In genomic region chr10:126908225-126908624, GRCh38 we compare ENCODE assay signal across 1 cellular context.
TF ChIP-seq lines count a peak whose summit lies in the region.

No MANE protein-coding gene starts in this region.

TF ChIP-seq in GM23338, 12 proteins besides CTCF, POLR2A, EP300 and RAD21:
- TF ChIP-seq EZH2 (IDR thresholded peaks at IDR 0.05; ENCODE audit: low read depth, unreplicated experiment) (no peak), STAT1 (IDR thresholded peaks at IDR 0.05; ENCODE audit: unreplicated experiment) (no peak), EZH2phosphoT487 (IDR thresholded peaks at IDR 0.05; ENCODE audit: unreplicated experiment) (no peak)
- TF ChIP-seq, protein P1, sequence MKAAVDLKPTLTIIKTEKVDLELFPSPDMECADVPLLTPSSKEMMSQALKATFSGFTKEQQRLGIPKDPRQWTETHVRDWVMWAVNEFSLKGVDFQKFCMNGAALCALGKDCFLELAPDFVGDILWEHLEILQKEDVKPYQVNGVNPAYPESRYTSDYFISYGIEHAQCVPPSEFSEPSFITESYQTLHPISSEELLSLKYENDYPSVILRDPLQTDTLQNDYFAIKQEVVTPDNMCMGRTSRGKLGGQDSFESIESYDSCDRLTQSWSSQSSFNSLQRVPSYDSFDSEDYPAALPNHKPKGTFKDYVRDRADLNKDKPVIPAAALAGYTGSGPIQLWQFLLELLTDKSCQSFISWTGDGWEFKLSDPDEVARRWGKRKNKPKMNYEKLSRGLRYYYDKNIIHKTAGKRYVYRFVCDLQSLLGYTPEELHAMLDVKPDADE (IDR thresholded peaks at IDR 0.05): no peak
TF ChIP-seq in GM23338: peak in this region for 0.
